ENCODE assay signal across 20 cellular contexts in genomic region chr3:56219894-56220805, GRCh38.
DNase-seq lines count a peak whose midpoint lies in the region; ATAC-seq lines count a peak whose summit lies in the region.
"Had no signal": no experiment of that assay in that cellular context is flagged by ENCODE, and none has a peak within 500 bp of the region (broad histone marks: within the 10 kb centered on the region; RNA-seq: fewer than 3 reads in every experiment).

No MANE protein-coding gene starts in this region.

- ATAC-seq in GM18861 (IDR thresholded peaks at IDR 0.05; ENCODE audit: unreplicated experiment) = no peak
- no peak for ATAC-seq in GM21528 (IDR thresholded peaks at IDR 0.05; ENCODE audit: low FRiP score, unreplicated experiment)
- ATAC-seq: gastrocnemius medialis had no signal

- no peak overlapping the region for H2BK120ac ChIP-seq in trophoblast cell (ENCODE audit: insufficient read depth, low read length, poor library complexity)

- no peak overlapping the region for H4K8ac ChIP-seq in trophoblast cell (ENCODE audit: low read depth, low read length)

- no peak overlapping the region for H3K4me2 ChIP-seq in trophoblast cell (ENCODE audit: low read length)

- H3K79me1 ChIP-seq in trophoblast cell (ENCODE audit: low read length) = no peaks in the 10 kb centered on the region

- no peaks in the 10 kb centered on the region for H3K4me1 Mint-ChIP-seq in activated naive CD8-positive, alpha-beta T cell treated with anti-CD3 and anti-CD28 coated beads for 36 hours
- H3K4me1 Mint-ChIP-seq: activated naive CD4-positive, alpha-beta T cell treated with anti-CD3 and anti-CD28 coated beads, Interleukin-2, amount 50 U/mL, for 24 hours; mesothelial cell of epicardium; nephron had no signal

- in situ Hi-C loops in G401 (cut with HindIII; ENCODE audit: low sequenced_read_pairs) = no loop called here

- H3K23ac ChIP-seq in trophoblast cell (ENCODE audit: low read length) = no peak overlapping the region

- DNase-seq in G401 (ENCODE audit: low spot score) = peak; percentile 9
- peak; percentile 14 for DNase-seq in RPMI7951 (ENCODE audit: low read depth)
- peak; percentile 11 for DNase-seq in globus pallidus (ENCODE audit: low spot score)
- peak; percentile 9 to 33 for DNase-seq in trophoblast cell
- DNase-seq in activated naive CD8-positive, alpha-beta T cell treated with anti-CD3 and anti-CD28 coated beads for 36 hours = no peak
- no peak for DNase-seq in putamen (ENCODE audit: low spot score)
- DNase-seq: aorta, cerebellar nuclear complex, gastrocnemius medialis, Karpas-422, NCI-H1105 treated with DMSO at 0.1 percent for 48 hours, NCI-H2107, NCI-H510A had no signal

- H4K12ac ChIP-seq in trophoblast cell (ENCODE audit: low read depth, low read length) = no peak overlapping the region

- no peak overlapping the region for H3K4ac ChIP-seq in trophoblast cell (ENCODE audit: low read depth, low read length)

- no peaks in the 10 kb centered on the region for H3K36me3 Mint-ChIP-seq in activated naive CD8-positive, alpha-beta T cell treated with anti-CD3 and anti-CD28 coated beads for 36 hours
- H3K36me3 Mint-ChIP-seq: activated naive CD4-positive, alpha-beta T cell treated with anti-CD3 and anti-CD28 coated beads, Interleukin-2, amount 50 U/mL, for 24 hours; mesothelial cell of epicardium had no signal

- no peaks in the 10 kb centered on the region for H3K4me1 ChIP-seq in trophoblast cell (ENCODE audit: control insufficient read depth in 1 of 2, insufficient read depth in 2 of 2, low read length in 2 of 2)
- H3K4me1 ChIP-seq: gastrocnemius medialis, parathyroid adenoma had no signal

- H2BK12ac ChIP-seq in trophoblast cell (ENCODE audit: low read length) = no peak overlapping the region

- H3K79me2 ChIP-seq in trophoblast cell (ENCODE audit: control insufficient read depth, insufficient read depth, low read length, poor library complexity) = no peaks in the 10 kb centered on the region
- H3K79me2 ChIP-seq: parathyroid adenoma had no signal

- no peaks in the 10 kb centered on the region for H3K27me3 ChIP-seq in trophoblast cell (ENCODE audit: insufficient read depth, low read length)
- H3K27me3 ChIP-seq: gastrocnemius medialis had no signal

- H3K27me3 Mint-ChIP-seq in activated naive CD8-positive, alpha-beta T cell treated with anti-CD3 and anti-CD28 coated beads for 36 hours = no peaks in the 10 kb centered on the region

- H3K18ac ChIP-seq in trophoblast cell (ENCODE audit: low read length) = no peak overlapping the region

- H2BK5ac ChIP-seq in trophoblast cell (ENCODE audit: low read depth, low read length, poor library complexity) = no peak overlapping the region

- no peak overlapping the region for H2AFZ ChIP-seq in trophoblast cell (ENCODE audit: insufficient read depth, low read length, poor library complexity)
- H2AFZ ChIP-seq: parathyroid adenoma had no signal

- H3K9ac ChIP-seq in trophoblast cell (ENCODE audit: low read length) = no peak overlapping the region
- H3K9ac ChIP-seq: parathyroid adenoma had no signal

- H3K36me3 ChIP-seq in trophoblast cell (ENCODE audit: control insufficient read depth in 1 of 2, insufficient read depth in 2 of 2, low read length in 2 of 2) = no peaks in the 10 kb centered on the region
- H3K36me3 ChIP-seq: gastrocnemius medialis had no signal

- no peaks in the 10 kb centered on the region for H3K9me3 Mint-ChIP-seq in activated naive CD8-positive, alpha-beta T cell treated with anti-CD3 and anti-CD28 coated beads for 36 hours
- H3K9me3 Mint-ChIP-seq: activated naive CD4-positive, alpha-beta T cell treated with anti-CD3 and anti-CD28 coated beads, Interleukin-2, amount 50 U/mL, for 24 hours; mesothelial cell of epicardium had no signal

- no peak overlapping the region for H3K27ac Mint-ChIP-seq in activated naive CD8-positive, alpha-beta T cell treated with anti-CD3 and anti-CD28 coated beads for 36 hours
- H3K27ac Mint-ChIP-seq: activated naive CD4-positive, alpha-beta T cell treated with anti-CD3 and anti-CD28 coated beads, Interleukin-2, amount 50 U/mL, for 24 hours; mesothelial cell of epicardium; nephron had no signal

- H4K91ac ChIP-seq in trophoblast cell (ENCODE audit: low read depth, low read length) = no peak overlapping the region

- H2AK5ac ChIP-seq in trophoblast cell (ENCODE audit: low read length) = no peak overlapping the region

- H3K27ac ChIP-seq in trophoblast cell (ENCODE audit: low read depth, low read length) = no peak overlapping the region
- H3K27ac ChIP-seq: C4-2B, gastrocnemius medialis, parathyroid adenoma had no signal

- no peaks in the 10 kb centered on the region for H3K9me3 ChIP-seq in trophoblast cell (ENCODE audit: insufficient read depth, low read depth, low read length)
- H3K9me3 ChIP-seq: gastrocnemius medialis had no signal

- H3K4me3 ChIP-seq in trophoblast cell (ENCODE audit: low read depth, low read length) = no peak overlapping the region
- H3K4me3 ChIP-seq: gastrocnemius medialis had no signal

- H3K14ac ChIP-seq in trophoblast cell (ENCODE audit: low read length) = no peak overlapping the region

- H3K4me3 Mint-ChIP-seq in activated naive CD8-positive, alpha-beta T cell treated with anti-CD3 and anti-CD28 coated beads for 36 hours = no peak overlapping the region
- H3K4me3 Mint-ChIP-seq: activated naive CD4-positive, alpha-beta T cell treated with anti-CD3 and anti-CD28 coated beads, Interleukin-2, amount 50 U/mL, for 24 hours; mesothelial cell of epicardium; nephron had no signal

- no CpG with 5 or more reads among the region's 11 CpGs for WGBS in trophoblast cell (ENCODE audit: extremely low coverage, insufficient coverage, insufficient read length)

Comparison
In these comparisons a context has a peak if more than half of its experiments do, and no peak if none do; other contexts are left out.
1. DNase-seq: peak in G401 (single experiment), RPMI7951 (single experiment), globus pallidus (single experiment) and trophoblast cell (2 of 2); none in activated naive CD8-positive, alpha-beta T cell treated with anti-CD3 and anti-CD28 coated beads for 36 hours (single experiment) and putamen (single experiment).